In genomic region chr9:129333613-129333960, GRCh38 we compare ENCODE assay signal across 9 cellular contexts.
DNase-seq lines count a peak whose midpoint lies in the region; ATAC-seq and TF ChIP-seq lines count a peak whose summit lies in the region.
"Had no signal": no experiment of that assay in that cellular context is flagged by ENCODE, and none has a peak within 500 bp of the region (broad histone marks: within the 10 kb centered on the region; RNA-seq: fewer than 3 reads in every experiment).

No MANE protein-coding gene starts in this region.

- no peaks in the 10 kb centered on the region for H3K36me3 Mint-ChIP-seq in neural crest cell (ENCODE audit: low read depth)
- no peaks in the 10 kb centered on the region for H3K36me3 Mint-ChIP-seq in stimulated activated memory B cell treated with anti-CD40 and anti-IgM and Interleukin-4, amounts not matched to agents 10 μg/mL and 1 μg/mL and 100 μg/mL, for 72 hours

- intact Hi-C loops in Panc1 (cut with micrococcal nuclease; ENCODE audit: unreplicated experiment): no loop called here

- no TSS peak for BruUV-seq in Panc1 (replicated peaks; lab: Mats Ljungman, UMichigan)

- peak overlapping the region; percentile 72 to 94 (median 86); a peak in 21 of 22 replicates for H3K27ac ChIP-seq in BLaER1 treated with 17β-estradiol and CSF1 and Interleukin-3, amounts not matched to agents 10 nM and 100 nM
- H3K27ac ChIP-seq in Panc1 (ENCODE audit: low read length) (peak overlapping the region; percentile 94), esophagus (ENCODE audit: low read depth in 2 of 2, low read length in 1 of 2) (peak overlapping the region; percentile 94 to 99)

- H3K27me3 ChIP-seq in BLaER1 treated with 17β-estradiol and CSF1 and Interleukin-3, amounts not matched to agents 10 nM and 100 nM: no peaks in the 10 kb centered on the region
- no peaks in the 10 kb centered on the region for H3K27me3 ChIP-seq in Panc1 (ENCODE audit: control insufficient read depth, insufficient read depth, low read length)
- H3K27me3 ChIP-seq in esophagus (ENCODE audit: control insufficient read depth in 1 of 2, insufficient read depth in 2 of 2, low read length in 2 of 2): no peaks in the 10 kb centered on the region
- H3K27me3 ChIP-seq in BE2C: no peaks in the 10 kb centered on the region

- peak overlapping the region; percentile 65 to 84 (median 77) for H3K9ac ChIP-seq in BLaER1 treated with 17β-estradiol and CSF1 and Interleukin-3, amounts not matched to agents 10 nM and 100 nM

- peak overlapping the region; percentile 85 to 99 (median 95) for H3K4me2 ChIP-seq in BLaER1 treated with 17β-estradiol and CSF1 and Interleukin-3, amounts not matched to agents 10 nM and 100 nM

- H4K20me1 ChIP-seq in BLaER1 treated with 17β-estradiol and CSF1 and Interleukin-3, amounts not matched to agents 10 nM and 100 nM: no peaks in the 10 kb centered on the region

- peaks cover 48% of the 10 kb centered on the region for H3K4me1 Mint-ChIP-seq in neural crest cell
- H3K4me1 Mint-ChIP-seq in stimulated activated memory B cell treated with anti-CD40 and anti-IgM and Interleukin-4, amounts not matched to agents 10 μg/mL and 1 μg/mL and 100 μg/mL, for 72 hours: peaks cover 16% of the 10 kb centered on the region

- H3K9me3 Mint-ChIP-seq in neural crest cell: peaks cover 5% of the 10 kb centered on the region
- H3K9me3 Mint-ChIP-seq in stimulated activated memory B cell treated with anti-CD40 and anti-IgM and Interleukin-4, amounts not matched to agents 10 μg/mL and 1 μg/mL and 100 μg/mL, for 72 hours: peaks cover 6% of the 10 kb centered on the region

- POLR2A ChIA-PET in Panc1 (lab: Charles Lee): no interaction called here

- 54 to 56% methylated on average over 8 of the region's 8 CpGs for WGBS in esophagus, 2 donors

- peak; percentile 23 for ATAC-seq in Panc1
- no peak for ATAC-seq in stimulated activated memory B cell treated with anti-CD40 and anti-IgM and Interleukin-4, amounts not matched to agents 10 μg/mL and 1 μg/mL and 100 μg/mL, for 72 hours

- DNase-seq in Panc1 (ENCODE audit: low read depth, low spot score) (no peak), neural crest cell (ENCODE audit: low read depth, low spot score) (no peak), BE2C (no peak), NCI-H1105 treated with DMSO at 0.1 percent for 48 hours (lab: John Stamatoyannopoulos, UW) (no peak), NCI-H2081 treated with DMSO at 0.1 percent for 48 hours (lab: John Stamatoyannopoulos, UW) (no peak)
- DNase-seq: NCI-H187 treated with DMSO at 0.1 percent for 48 hours had no signal

- H3K27me3 Mint-ChIP-seq in neural crest cell (ENCODE audit: low read depth): no peaks in the 10 kb centered on the region
- peaks cover 37% of the 10 kb centered on the region for H3K27me3 Mint-ChIP-seq in stimulated activated memory B cell treated with anti-CD40 and anti-IgM and Interleukin-4, amounts not matched to agents 10 μg/mL and 1 μg/mL and 100 μg/mL, for 72 hours

- in situ Hi-C loops in Panc1 (cut with HindIII; ENCODE audit: low pct_unique_long_range_greater_than_20kb, low sequenced_read_pairs): no loop called here

- H3K4me3 ChIP-seq in BLaER1 treated with 17β-estradiol and CSF1 and Interleukin-3, amounts not matched to agents 10 nM and 100 nM: peak overlapping the region in 7 of 10 experiments; percentile 20 to 56 (median 40); a peak in 9 of 20 replicates
- H3K4me3 ChIP-seq in Panc1 (ENCODE audit: low read depth in 2 of 2, low read length in 2 of 2) (no peak overlapping the region), esophagus (ENCODE audit: low read depth in 1 of 2, low read length in 2 of 2) (no peak overlapping the region), BE2C (ENCODE audit: low read depth, low read length) (no peak overlapping the region)

- peak overlapping the region; percentile 37 for H3K27ac Mint-ChIP-seq in neural crest cell (ENCODE audit: unreplicated experiment)
- H3K27ac Mint-ChIP-seq in stimulated activated memory B cell treated with anti-CD40 and anti-IgM and Interleukin-4, amounts not matched to agents 10 μg/mL and 1 μg/mL and 100 μg/mL, for 72 hours: no peak overlapping the region

- peaks cover 13 to 19% (median 14%) of the 10 kb centered on the region in 11 experiments for H3K9me3 ChIP-seq in BLaER1 treated with 17β-estradiol and CSF1 and Interleukin-3, amounts not matched to agents 10 nM and 100 nM (replicated peaks in 1 of 11)
- H3K9me3 ChIP-seq in Panc1 (ENCODE audit: control insufficient read depth, insufficient read depth, low read depth, low read length) (peaks cover 3% of the 10 kb centered on the region; the same call in 1 of the 2 replicates), esophagus (ENCODE audit: control insufficient read depth in 2 of 2, insufficient read depth in 1 of 2, low read depth in 1 of 2, low read length in 1 of 2) (peaks cover 0 to 4% of the 10 kb centered on the region in 2 donors), BE2C (no peaks in the 10 kb centered on the region)

- H3K4me3 Mint-ChIP-seq in neural crest cell: no peak overlapping the region
- no peak overlapping the region for H3K4me3 Mint-ChIP-seq in stimulated activated memory B cell treated with anti-CD40 and anti-IgM and Interleukin-4, amounts not matched to agents 10 μg/mL and 1 μg/mL and 100 μg/mL, for 72 hours

- H3K36me3 ChIP-seq in BLaER1 treated with 17β-estradiol and CSF1 and Interleukin-3, amounts not matched to agents 10 nM and 100 nM: 0 out of 22 replicates have a peak, but pooled peaks cover 0 to 5% (median 0%) of the 10 kb centered on the region in 11 experiments
- H3K36me3 ChIP-seq in Panc1 (ENCODE audit: control insufficient read depth, insufficient read depth, low read length) (no peaks in the 10 kb centered on the region), esophagus (ENCODE audit: control insufficient read depth in 2 of 2, insufficient read depth in 2 of 2, low read length in 1 of 2) (no peaks in the 10 kb centered on the region), BE2C (no peaks in the 10 kb centered on the region)

- H3K4me1 ChIP-seq in BLaER1 treated with 17β-estradiol and CSF1 and Interleukin-3, amounts not matched to agents 10 nM and 100 nM: peaks cover 52 to 81% (median 66%) of the 10 kb centered on the region in 10 experiments
- peaks cover 42% of the 10 kb centered on the region for H3K4me1 ChIP-seq in Panc1 (ENCODE audit: control insufficient read depth, insufficient read depth, low read length)
- H3K4me1 ChIP-seq in esophagus (ENCODE audit: control insufficient read depth in 2 of 2, insufficient read depth in 2 of 2, low read length in 1 of 2): peaks cover 10 to 22% of the 10 kb centered on the region in 2 donors
- peaks cover 15% of the 10 kb centered on the region for H3K4me1 ChIP-seq in BE2C

- TF ChIP-seq CTCF in Panc1 (IDR thresholded peaks at IDR 0.05) (no peak), neural crest cell (conservative IDR thresholded peaks at IDR 0.05) (no peak), BE2C (IDR thresholded peaks at IDR 0.05; ENCODE audit: low read depth, low read length) (no peak)

- CTCF ChIA-PET in Panc1 (lab: Charles Lee): interaction anchor here (0.6 kb wide), 1 partner anchor 297 kb away, joined by 3 read pairs; no protein-coding TSS in a partner anchor

Comparison
In these comparisons a context has a peak if more than half of its experiments do, and no peak if none do; other contexts are left out.
1. H3K4me3 ChIP-seq: peak in BLaER1 treated with 17β-estradiol and CSF1 and Interleukin-3, amounts not matched to agents 10 nM and 100 nM (7 of 10); none in Panc1 (0 of 2), esophagus (0 of 2) and BE2C (single experiment).
2. Peak in every context shown above with its lines, with median percentiles within 50 percentile points of each other: H3K27ac ChIP-seq.